ENCODE assay signal across 22 cellular contexts in genomic region chr15:85091990-85092389, GRCh38.
DNase-seq lines count a peak whose midpoint lies in the region; ATAC-seq and TF ChIP-seq lines count a peak whose summit lies in the region.
"Had no signal": no experiment of that assay in that cellular context is flagged by ENCODE, and none has a peak within 500 bp of the region (broad histone marks: within the 10 kb centered on the region; RNA-seq: fewer than 3 reads in every experiment).

No MANE protein-coding gene starts in this region.

- H3K4me1 ChIP-seq in A673 (ENCODE audit: insufficient read depth, low read length, poor library complexity, severe bottlenecking) = no peaks in the 10 kb centered on the region
- no peaks in the 10 kb centered on the region for H3K4me1 ChIP-seq in smooth muscle cell (ENCODE audit: low read depth)
- H3K4me1 ChIP-seq: SJCRH30 had no signal

- no peaks in the 10 kb centered on the region for H4K20me1 ChIP-seq in smooth muscle cell (ENCODE audit: low read depth)

- no peak overlapping the region for H2AFZ ChIP-seq in smooth muscle cell (ENCODE audit: low read depth)

- BruUV-seq in A673 (replicated peaks; lab: Mats Ljungman, UMichigan) = TSS peak; percentile 4

- no peak for ATAC-seq in T-helper 17 cell
- ATAC-seq in T-cell (replicated peaks in 1 of 4) = no peak
- no peak for ATAC-seq in GM18502 (IDR thresholded peaks at IDR 0.05; ENCODE audit: poor library complexity, unreplicated experiment)
- ATAC-seq: CD8-positive, alpha-beta T cell; GM12878; Panc1 had no signal

- H3K4me3 Mint-ChIP-seq in T-helper 17 cell (no peak overlapping the region), T-cell (no peak overlapping the region)
- H3K4me3 Mint-ChIP-seq: CD8-positive, alpha-beta T cell had no signal

- CTCF ChIA-PET in A673 (lab: Charles Lee) = no interaction called here
- CTCF ChIA-PET in T-cell (lab: Charles Lee) = no interaction called here

- intact Hi-C loops in A673 (cut with micrococcal nuclease; ENCODE audit: unreplicated experiment) (no loop called here), dorsolateral prefrontal cortex (cut with DNase I) (loop anchor here in 1 of 2 donors (5.0 kb wide), 1 partner anchor 45 kb away; no protein-coding TSS in a partner anchor)

- H3K79me2 ChIP-seq in smooth muscle cell (ENCODE audit: low read depth) = no peaks in the 10 kb centered on the region

- no peak overlapping the region for H3K27ac Mint-ChIP-seq in T-helper 17 cell
- no peak overlapping the region for H3K27ac Mint-ChIP-seq in T-cell
- H3K27ac Mint-ChIP-seq: CD8-positive, alpha-beta T cell had no signal

- H3K4me1 Mint-ChIP-seq in T-helper 17 cell (peaks cover 7% of the 10 kb centered on the region), T-cell (no peaks in the 10 kb centered on the region)

- H3K9me3 ChIP-seq in A673 (ENCODE audit: low read depth, low read length, poor library complexity, severe bottlenecking) (no peaks in the 10 kb centered on the region), smooth muscle cell (replicated peaks; ENCODE audit: low read depth) (no peaks in the 10 kb centered on the region), T-helper 17 cell (ENCODE audit: control insufficient read depth, low read length, poor library complexity, severe bottlenecking) (no peaks in the 10 kb centered on the region)
- H3K9me3 ChIP-seq: SJCRH30 had no signal

- H3K4me2 ChIP-seq in smooth muscle cell = no peak overlapping the region
- H3K4me2 ChIP-seq: KMS-11 had no signal

- H3K36me3 ChIP-seq in A673 (ENCODE audit: insufficient read depth, low read length, poor library complexity, severe bottlenecking) = peaks cover 39% of the 10 kb centered on the region
- no peaks in the 10 kb centered on the region for H3K36me3 ChIP-seq in smooth muscle cell (ENCODE audit: low read depth)

- TF ChIP-seq CTCF in A673 (conservative IDR thresholded peaks at IDR 0.05; ENCODE audit: low read depth, low read length) (no peak), dorsolateral prefrontal cortex (IDR thresholded peaks at IDR 0.05 in 54 of 56, conservative IDR thresholded peaks at IDR 0.05 in 2 of 56; ENCODE audit: low read depth in 1 of 56, partially characterized antibody in 56 of 56) (no peak), smooth muscle cell (IDR thresholded peaks at IDR 0.05; ENCODE audit: borderline replicate concordance, insufficient read depth, poor library complexity, severe bottlenecking) (no peak)

- H3K36me3 Mint-ChIP-seq in T-helper 17 cell (ENCODE audit: low read depth) (peaks cover 15% of the 10 kb centered on the region), T-cell (peaks cover 60% of the 10 kb centered on the region)

- no peak overlapping the region for H3K27ac ChIP-seq in A673 (ENCODE audit: low read depth, low read length, poor library complexity, severe bottlenecking)
- H3K27ac ChIP-seq in dorsolateral prefrontal cortex = peak overlapping the region in 58 of 59 donors; percentile 29 to 100 (median 86)
- peak overlapping the region; percentile 17 for H3K27ac ChIP-seq in substantia nigra (ENCODE audit: low read depth, low read length, poor library complexity, severe bottlenecking)
- H3K27ac ChIP-seq in smooth muscle cell (ENCODE audit: low read depth) = no peak overlapping the region
- H3K27ac ChIP-seq: 22Rv1, KMS-11, SJCRH30 had no signal

- H3K27me3 Mint-ChIP-seq in T-helper 17 cell (no peaks in the 10 kb centered on the region), T-cell (no peaks in the 10 kb centered on the region)

- 97% methylated on average over 2 of the region's 2 CpGs for WGBS in smooth muscle cell (ENCODE audit: low lambda C conversion rate)

- H3K4me3 ChIP-seq in A673 (ENCODE audit: low read depth, low read length, poor library complexity, severe bottlenecking) (no peak overlapping the region), dorsolateral prefrontal cortex (no peak overlapping the region), smooth muscle cell (no peak overlapping the region)
- H3K4me3 ChIP-seq: GM12878, SJCRH30 had no signal

- DNase-seq in A673 (ENCODE audit: low spot score) (no peak), dorsolateral prefrontal cortex (peak in 3 of 10 donors; percentile 39 to 57 (median 50)), medulla oblongata (ENCODE audit: extremely low spot score) (peak; percentile 67), substantia nigra (lab: John Stamatoyannopoulos, UW) (peak in 21 of 49 donors; percentile 11 to 45 (median 24)), smooth muscle cell (lab: John Stamatoyannopoulos, UW; ENCODE audit: unreplicated experiment) (no peak), T-helper 17 cell (no peak), T-cell (no peak)
- DNase-seq: CD8-positive, alpha-beta T cell; DND-41; IMR-90; NCI-H1105; NCI-H2029 treated with DMSO at 0.1 percent for 48 hours; NCI-H226; NCI-H510A treated with DMSO at 0.1 percent for 48 hours; NCI-H748 treated with DMSO at 0.1 percent for 48 hours; NK-92 treated with Interleukin-12 subunit alpha and Interleukin-12 subunit beta, amount 100 ng/mL, for 24 hours; SJCRH30 had no signal

- POLR2A ChIA-PET in A673 (lab: Charles Lee; ENCODE audit: low non-redundant PET) = no interaction called here
- POLR2A ChIA-PET in T-cell (lab: Charles Lee) = no interaction called here

- no peaks in the 10 kb centered on the region for H3K9me3 Mint-ChIP-seq in T-cell

- H3K9ac ChIP-seq in smooth muscle cell (ENCODE audit: low read depth) = no peak overlapping the region
- H3K9ac ChIP-seq: KMS-11 had no signal

- H3F3A ChIP-seq in smooth muscle cell (ENCODE audit: low read depth) = no peaks in the 10 kb centered on the region

- H3K27me3 ChIP-seq in A673 (replicated peaks; ENCODE audit: insufficient read depth, low read depth, low read length, poor library complexity) = no peaks in the 10 kb centered on the region
- H3K27me3 ChIP-seq in dorsolateral prefrontal cortex = no peaks in the 10 kb centered on the region
- no peaks in the 10 kb centered on the region for H3K27me3 ChIP-seq in smooth muscle cell (ENCODE audit: low read depth)
- H3K27me3 ChIP-seq: SJCRH30 had no signal

Comparison
In these comparisons a context has a peak if more than half of its experiments do, and no peak if none do; other contexts are left out.
1. H3K27ac ChIP-seq: peak in dorsolateral prefrontal cortex (58 of 59) and substantia nigra (single experiment); none in A673 (single experiment) and smooth muscle cell (single experiment).